Comparison of ENCODE assay signal across 9 cellular contexts in the genomic region with DNA sequence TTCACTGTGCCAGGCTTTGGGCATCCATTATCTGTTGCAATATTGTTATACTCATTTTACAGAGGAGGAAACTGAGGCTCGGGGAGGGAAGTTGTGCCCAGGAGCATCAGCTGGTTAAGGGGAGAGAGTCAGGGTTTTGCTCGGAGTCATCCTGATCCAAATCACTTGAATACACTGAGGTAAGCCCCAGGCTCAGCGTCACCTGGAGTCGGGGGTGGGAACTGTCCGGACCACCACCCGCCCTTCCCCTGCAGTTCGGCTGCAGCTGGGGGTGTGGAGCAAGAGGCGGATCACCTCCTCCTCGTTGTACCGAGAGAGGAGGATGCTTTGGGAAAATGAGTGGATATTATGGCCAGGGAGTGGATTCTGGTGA. TPM values are rescaled to one million over a fixed set of nuclear protein-coding genes. Genes with fewer than 3 reads are reported as not detected.
DNase-seq lines count a peak whose midpoint lies in the region; FAIRE-seq and TF ChIP-seq lines count a peak whose summit lies in the region.
"Had no signal": no experiment of that assay in that cellular context is flagged by ENCODE, and none has a peak within 500 bp of the region (broad histone marks: within the 10 kb centered on the region; RNA-seq: fewer than 3 reads in every experiment).

No MANE protein-coding gene starts in this region.

- no peak for TF ChIP-seq EP300 in ovary (IDR thresholded peaks at IDR 0.05)

- peaks cover 42% of the 10 kb centered on the region for H3K4me1 Mint-ChIP-seq in CD14-positive monocyte

- TF ChIP-seq POLR2A in ovary (IDR thresholded peaks at IDR 0.05), result no peak

- TF ChIP-seq CTCF in CD14-positive monocyte (IDR thresholded peaks at IDR 0.05), result no peak
- peak; percentile 12 for TF ChIP-seq CTCF in fibroblast of pulmonary artery (IDR thresholded peaks at IDR 0.05; ENCODE audit: low read length, missing control alignments)
- no peak for TF ChIP-seq CTCF in ovary (IDR thresholded peaks at IDR 0.05)
- no peak for TF ChIP-seq CTCF in D721Med (IDR thresholded peaks at IDR 0.05; ENCODE audit: insufficient read depth, missing control alignments)

- H3K36me3 ChIP-seq in SJSA1 (peaks cover 8% of the 10 kb centered on the region), ovary (no peaks in the 10 kb centered on the region)
- H3K36me3 ChIP-seq: pancreas had no signal

- no peak for FAIRE-seq in D721Med (lab: Jason Lieb, UNC)
- FAIRE-seq: pancreas had no signal

- peak overlapping the region in 1 of 7 donors; percentile 9 for H3K27ac Mint-ChIP-seq in CD14-positive monocyte

- DNase-seq in CD14-positive monocyte (ENCODE audit: low spot score), result no peak
- peak in 1 of 2 experiments; percentile 44 for DNase-seq in SJSA1 (ENCODE audit: low read depth in 1 of 2, low spot score in 2 of 2)
- peak; percentile 31 for DNase-seq in fibroblast of pulmonary artery (ENCODE audit: low read depth)
- DNase-seq in ovary, result no peak
- DNase-seq in D721Med (ENCODE audit: insufficient read length, low spot score), result no peak
- DNase-seq in NCI-H187 treated with DMSO at 0.1 percent for 48 hours (lab: John Stamatoyannopoulos, UW), result no peak
- DNase-seq in NCI-H446 (lab: John Stamatoyannopoulos, UW), result no peak
- no peak for DNase-seq in activated effector memory CD4-positive, alpha-beta T cell treated with anti-CD3 and anti-CD28 coated beads, Interleukin-2, amount 50 U/mL, for 16 hours

- H3K9me3 ChIP-seq in SJSA1 (replicated peaks), result no peaks in the 10 kb centered on the region
- no peaks in the 10 kb centered on the region for H3K9me3 ChIP-seq in ovary
- H3K9me3 ChIP-seq: pancreas had no signal

- peaks cover 0 to 11% (median 8%) of the 10 kb centered on the region in 7 donors for H3K9me3 Mint-ChIP-seq in CD14-positive monocyte

- peaks cover 39% of the 10 kb centered on the region for H3K4me1 ChIP-seq in SJSA1 (replicated peaks)
- H3K4me1 ChIP-seq in ovary (ENCODE audit: insufficient read depth), result peaks cover 9% of the 10 kb centered on the region
- H3K4me1 ChIP-seq: pancreas had no signal

- H3K4me3 ChIP-seq in SJSA1, result peak overlapping the region; percentile 80
- peak overlapping the region; percentile 84 for H3K4me3 ChIP-seq in fibroblast of pulmonary artery (replicated peaks; ENCODE audit: low read depth, low read length)
- peak overlapping the region; percentile 62 for H3K4me3 ChIP-seq in ovary

- WGBS in ovary, 3 donors, result 0 to 1% (median 0%) methylated on average over 10 of the region's 10 CpGs

- peak overlapping the region; percentile 57 to 85 for H3K4me3 Mint-ChIP-seq in CD14-positive monocyte

- H3K36me3 Mint-ChIP-seq in CD14-positive monocyte, result peaks cover 0 to 9% of the 10 kb centered on the region in 2 donors

- intact Hi-C loops in CD14-positive monocyte (cut with micrococcal nuclease) (loop anchor here (5.0 to 10.0 kb wide), 2 partner anchors 72 to 90 kb away; no protein-coding TSS in a partner anchor), ovary (cut with DNase I) (loop anchor here in 3 of 4 donors (5.0 to 10.0 kb wide), 4 partner anchors 47 to 182 kb away; no protein-coding TSS in a partner anchor)

- peak overlapping the region; percentile 71 for H3K27ac ChIP-seq in SJSA1
- peak overlapping the region; percentile 8 to 21 for H3K27ac ChIP-seq in ovary
- H3K27ac ChIP-seq: pancreas had no signal

- H3K27me3 ChIP-seq in SJSA1 (replicated peaks) (no peaks in the 10 kb centered on the region), ovary (no peaks in the 10 kb centered on the region)

- H3K27me3 Mint-ChIP-seq in CD14-positive monocyte (ENCODE audit: low read depth in 3 of 3), result peaks cover 29 to 40% (median 36%) of the 10 kb centered on the region in 3 donors

RNA-seq across cellular contexts. Expression of a gene that starts 0.6 kb away (rescaled TPM):
- polyA plus RNA-seq in CD14-positive monocyte (under 1 TPM in 1 of 2 donors, not detected in 1; 0.08 TPM), ovary (10 to 100 TPM in 1 of 2 donors, 1 to 10 TPM in 1; 3.4 to 13.0 TPM)
- total RNA-seq in SJSA1 (2014; rRNA removed; shearing (Covaris generic)), result 15.9 and 21.9 TPM in 2 replicates
- total RNA-seq in ovary, result 10 to 100 TPM in 2 of 7 donors, 1 to 10 TPM in 5; 4.1 to 24.1 (median 6.0) TPM
